8 cellular contexts compared by ENCODE assay signal in genomic region chr13:80342541-80343371, GRCh38.
DNase-seq lines count a peak whose midpoint lies in the region; ATAC-seq and TF ChIP-seq lines count a peak whose summit lies in the region.

No MANE protein-coding gene starts in this region.

- DNase-seq in AG10803 (ENCODE audit: low read depth) = peak; percentile 60
- DNase-seq in NCI-H774 (lab: John Stamatoyannopoulos, UW) = peak; percentile 33
- DNase-seq in activated T-cell treated with anti-CD3 and anti-CD28 coated beads for 1 hour (ENCODE audit: low read depth) = peak; percentile 60
- DNase-seq in epithelial cell of esophagus (ENCODE audit: low read depth) = peak; percentile 78
- DNase-seq in middle frontal gyrus (ENCODE audit: extremely low spot score, low spot score) = peak; percentile 79
- peak; percentile 21 to 40 for DNase-seq in stimulated activated CD8-positive, alpha-beta memory T cell treated with anti-CD3 and anti-CD28 coated beads, Interleukin-4, amount 100 ng/mL, for 4 hours (ENCODE audit: low read depth in 2 of 2, low spot score in 1 of 2)

- H3K4me3 ChIP-seq in AG10803 (ENCODE audit: low read length) (peak overlapping the region; percentile 82), epithelial cell of esophagus (ENCODE audit: low read length) (peak overlapping the region; percentile 90)

- peak; percentile 72 for TF ChIP-seq CTCF in AG10803 (conservative IDR thresholded peaks at IDR 0.05; ENCODE audit: low read length)
- TF ChIP-seq CTCF in epithelial cell of esophagus (IDR thresholded peaks at IDR 0.05; ENCODE audit: insufficient read depth, low read depth, low read length, missing control alignments) = peak; percentile 54

- ATAC-seq in GM18873 (IDR thresholded peaks at IDR 0.05; ENCODE audit: low FRiP score, unreplicated experiment) (peak; percentile 44), HG03139 (IDR thresholded peaks at IDR 0.05; ENCODE audit: unreplicated experiment) (peak; percentile 49)

Comparison
In these comparisons a context has a peak if more than half of its experiments do, and no peak if none do; other contexts are left out.
1. Peak in every context shown above with its lines: DNase-seq, ATAC-seq and H3K4me3 ChIP-seq.